Comparison of ENCODE assay signal across 9 cellular contexts in genomic region chr1:148528591-148528990, GRCh38. TPM values are rescaled to one million over a fixed set of nuclear protein-coding genes. Genes with fewer than 3 reads are reported as not detected.
A peak's percentile ranks its signal among the peaks of the same experiment; 100 is the strongest.
DNase-seq lines count a peak whose midpoint lies in the region; ATAC-seq and TF ChIP-seq lines count a peak whose summit lies in the region.
"Not testable (repeated sequence)": the region's sequence is repeated elsewhere in the genome, so short reads cannot be mapped to it uniquely, and the experiment has no call there.
"Had no signal": no experiment of that assay in that cellular context is flagged by ENCODE, and none has a peak within 500 bp of the region (broad histone marks: within the 10 kb centered on the region; RNA-seq: fewer than 3 reads in every experiment).

No MANE protein-coding gene starts in this region.

- in situ Hi-C loops in GM13977 (cut with MboI; ENCODE audit: low pct_unique_long_range_greater_than_20kb, low sequenced_read_pairs, unreplicated experiment) = not testable (repeated sequence)

- not testable (repeated sequence) for H3K27me3 ChIP-seq in effector memory CD4-positive, alpha-beta T cell (replicated peaks; ENCODE audit: control insufficient read depth, insufficient read depth, low read length, poor library complexity, severe bottlenecking); neutrophil

- H3K9me3 ChIP-seq in effector memory CD4-positive, alpha-beta T cell (ENCODE audit: control insufficient read depth, low read length); neutrophil: not testable (repeated sequence)

- H3K27ac Mint-ChIP-seq in activated naive CD4-positive, alpha-beta T cell treated with anti-CD3 and anti-CD28 coated beads, Interleukin-2, amount 10 ng/mL, durations not matched to agents 7 days and 5 days; immature natural killer cell: not testable (repeated sequence)
- peak overlapping the region in 1 of 2 donors; percentile 42 for H3K27ac Mint-ChIP-seq in stimulated activated naive CD8-positive, alpha-beta T cell treated with anti-CD3 and anti-CD28 coated beads, Interleukin-15, amount 100 ng/mL, for 72 hours

- peak; percentile 11 for TF ChIP-seq CTCF in GM13977 (IDR thresholded peaks at IDR 0.05; ENCODE audit: extremely low read depth, insufficient read depth, missing control alignments)
- TF ChIP-seq CTCF in RWPE1 (conservative IDR thresholded peaks at IDR 0.05; ENCODE audit: low read depth); neutrophil (IDR thresholded peaks at IDR 0.05): not testable (repeated sequence)

- not testable (repeated sequence) for H3K36me3 ChIP-seq in effector memory CD4-positive, alpha-beta T cell (ENCODE audit: control insufficient read depth, insufficient read depth, low read length); neutrophil

- not testable (repeated sequence) for H3K4me3 ChIP-seq in effector memory CD4-positive, alpha-beta T cell (ENCODE audit: insufficient read depth, low read depth, low read length, poor library complexity, severe bottlenecking)
- H3K4me3 ChIP-seq in neutrophil (ENCODE audit: low read depth in 1 of 2, low read length in 1 of 2) = peak overlapping the region; percentile 39 to 41

- CTCF ChIA-PET in RWPE1 (lab: Yijun Ruan, JAX); activated naive CD4-positive, alpha-beta T cell treated with anti-CD3 and anti-CD28 coated beads, Interleukin-2, amount 10 ng/mL, durations not matched to agents 7 days and 5 days (lab: Charles Lee): not testable (repeated sequence)

- not testable (repeated sequence) for H3K36me3 Mint-ChIP-seq in activated naive CD4-positive, alpha-beta T cell treated with anti-CD3 and anti-CD28 coated beads, Interleukin-2, amount 10 ng/mL, durations not matched to agents 7 days and 5 days; immature natural killer cell

- POLR2A ChIA-PET in RWPE1 (lab: Yijun Ruan, JAX; ENCODE audit: low non-redundant PET) = not testable (repeated sequence)

- H3K4me1 ChIP-seq in effector memory CD4-positive, alpha-beta T cell (ENCODE audit: control insufficient read depth, insufficient read depth, low read length, poor library complexity, severe bottlenecking); neutrophil (ENCODE audit: control insufficient read depth in 1 of 2, insufficient read depth in 1 of 2, low read depth in 1 of 2, low read length in 1 of 2): not testable (repeated sequence)

- peak overlapping the region; percentile 59 for H3K27ac ChIP-seq in RWPE1
- H3K27ac ChIP-seq in effector memory CD4-positive, alpha-beta T cell (ENCODE audit: insufficient read depth, low read length, poor library complexity, severe bottlenecking) = peak overlapping the region; percentile 42
- not testable (repeated sequence) for H3K27ac ChIP-seq in neutrophil

- not testable (repeated sequence) for DNase-seq in GM13977 (ENCODE audit: low spot score); RWPE1 (ENCODE audit: low spot score); activated naive CD4-positive, alpha-beta T cell treated with anti-CD3 and anti-CD28 coated beads, Interleukin-2, amount 10 ng/mL, durations not matched to agents 7 days and 5 days; effector memory CD4-positive, alpha-beta T cell
- DNase-seq in immature natural killer cell = peak; percentile 60 to 69 (median 65)
- DNase-seq in stimulated activated naive CD8-positive, alpha-beta T cell treated with anti-CD3 and anti-CD28 coated beads, Interleukin-15, amount 100 ng/mL, for 72 hours = peak; percentile 67 to 81

- H3K9me3 Mint-ChIP-seq in activated naive CD4-positive, alpha-beta T cell treated with anti-CD3 and anti-CD28 coated beads, Interleukin-2, amount 10 ng/mL, durations not matched to agents 7 days and 5 days; immature natural killer cell; stimulated activated naive CD8-positive, alpha-beta T cell treated with anti-CD3 and anti-CD28 coated beads, Interleukin-15, amount 100 ng/mL, for 72 hours: not testable (repeated sequence)

- not testable (repeated sequence) for H3K4me1 Mint-ChIP-seq in activated naive CD4-positive, alpha-beta T cell treated with anti-CD3 and anti-CD28 coated beads, Interleukin-2, amount 10 ng/mL, durations not matched to agents 7 days and 5 days; stimulated activated naive CD8-positive, alpha-beta T cell treated with anti-CD3 and anti-CD28 coated beads, Interleukin-15, amount 100 ng/mL, for 72 hours
- H3K4me1 Mint-ChIP-seq in immature natural killer cell = peaks cover 7 to 10% of the 10 kb centered on the region in 2 donors

- not testable (repeated sequence) for H3K27me3 Mint-ChIP-seq in activated naive CD4-positive, alpha-beta T cell treated with anti-CD3 and anti-CD28 coated beads, Interleukin-2, amount 10 ng/mL, durations not matched to agents 7 days and 5 days; immature natural killer cell (ENCODE audit: low read depth in 3 of 3); stimulated activated naive CD8-positive, alpha-beta T cell treated with anti-CD3 and anti-CD28 coated beads, Interleukin-15, amount 100 ng/mL, for 72 hours

- peak overlapping the region; percentile 72 for H3K4me3 Mint-ChIP-seq in activated naive CD4-positive, alpha-beta T cell treated with anti-CD3 and anti-CD28 coated beads, Interleukin-2, amount 10 ng/mL, durations not matched to agents 7 days and 5 days
- H3K4me3 Mint-ChIP-seq in immature natural killer cell; stimulated activated naive CD8-positive, alpha-beta T cell treated with anti-CD3 and anti-CD28 coated beads, Interleukin-15, amount 100 ng/mL, for 72 hours: not testable (repeated sequence)

- ATAC-seq in stimulated activated naive CD8-positive, alpha-beta T cell treated with anti-CD3 and anti-CD28 coated beads, Interleukin-15, amount 100 ng/mL, for 72 hours = not testable (repeated sequence)

RNA-seq across cellular contexts. Expression of gene PPIAL4G, which starts 45.5 kb away (rescaled TPM):
- under 1 TPM in 2 of 3 donors, not detected in 1; 0.12 to 0.24 TPM for polyA plus RNA-seq in immature natural killer cell
- polyA plus RNA-seq: adipose tissue; CD8-positive, alpha-beta memory T cell had no signal
